Comparison of ENCODE assay signal across 25 cellular contexts in genomic region chr14:49944501-49944900, GRCh38. TPM values are rescaled to one million over a fixed set of nuclear protein-coding genes. Genes with fewer than 3 reads are reported as not detected.
A peak's percentile ranks its signal among the peaks of the same experiment; 100 is the strongest.
DNase-seq lines count a peak whose midpoint lies in the region; ATAC-seq and TF ChIP-seq lines count a peak whose summit lies in the region.
"Had no signal": no experiment of that assay in that cellular context is flagged by ENCODE, and none has a peak within 500 bp of the region (broad histone marks: within the 10 kb centered on the region; RNA-seq: fewer than 3 reads in every experiment).

No MANE protein-coding gene starts in this region.

- H2AFZ ChIP-seq in mesenchymal stem cell (ENCODE audit: low read depth, low read length) = no peak overlapping the region
- H2AFZ ChIP-seq: GM23338, PC-9 had no signal

- no peak overlapping the region for H3K4me2 ChIP-seq in mesenchymal stem cell (ENCODE audit: low read length, poor library complexity, severe bottlenecking)
- H3K4me2 ChIP-seq: GM23338, PC-9 had no signal

- H3K14ac ChIP-seq in mesenchymal stem cell (ENCODE audit: low read length in 2 of 2) = no peak overlapping the region

- H3K4me3 ChIP-seq in CD4-positive, CD25-positive, alpha-beta regulatory T cell (ENCODE audit: low read depth, low read length) = no peak overlapping the region
- H3K4me3 ChIP-seq in mesenchymal stem cell (ENCODE audit: insufficient read depth in 1 of 2, low read depth in 1 of 2, low read length in 2 of 2) (no peak overlapping the region), thyroid gland (replicated peaks in 1 of 3) (no peak overlapping the region)
- H3K4me3 ChIP-seq: GM23338, MG63, PC-9, SJSA1 had no signal

- no peak overlapping the region for H4K8ac ChIP-seq in mesenchymal stem cell (ENCODE audit: low read length)

- no peaks in the 10 kb centered on the region for H3K27me3 ChIP-seq in CD4-positive, CD25-positive, alpha-beta regulatory T cell (ENCODE audit: control insufficient read depth, insufficient read depth, low read length)
- no peaks in the 10 kb centered on the region for H3K27me3 ChIP-seq in mesenchymal stem cell (ENCODE audit: control insufficient read depth in 1 of 2, insufficient read depth in 1 of 2, low read length in 2 of 2)
- no peaks in the 10 kb centered on the region for H3K27me3 ChIP-seq in thyroid gland
- H3K27me3 ChIP-seq: MG63, SJSA1 had no signal

- H2BK120ac ChIP-seq in mesenchymal stem cell (ENCODE audit: low read depth, low read length) = no peak overlapping the region

- DNase-seq in activated CD8-positive, alpha-beta memory T cell treated with anti-CD3 and anti-CD28 coated beads for 24 hours = peak; percentile 30
- no peak for DNase-seq in activated CD8-positive, alpha-beta memory T cell treated with anti-CD3 and anti-CD28 coated beads, Interleukin-2, amount 50 U/mL, for 48 hours
- no peak for DNase-seq in CD4-positive, CD25-positive, alpha-beta regulatory T cell
- DNase-seq in T-helper 17 cell (no peak), mesenchymal stem cell (no peak), putamen (ENCODE audit: low spot score) (no peak), thyroid gland (no peak)
- DNase-seq: 8988T, ACHN, COR-L47, DMS53, H9, HFFc6, KG1, MG63, NCI-H1105 treated with DMSO at 0.1 percent for 48 hours, NCI-H146, NCI-H1930, NCI-H526, PC-9, Right ventricle myocardium superior, RPMI8226 had no signal

- H3K9me3 ChIP-seq in CD4-positive, CD25-positive, alpha-beta regulatory T cell (ENCODE audit: control insufficient read depth in 2 of 2, low read length in 2 of 2) = peaks cover 0 to 2% of the 10 kb centered on the region in 2 experiments
- H3K9me3 ChIP-seq in T-helper 17 cell (ENCODE audit: control insufficient read depth, low read length, poor library complexity, severe bottlenecking) (no peaks in the 10 kb centered on the region), mesenchymal stem cell (ENCODE audit: control insufficient read depth, low read length) (no peaks in the 10 kb centered on the region), thyroid gland (no peaks in the 10 kb centered on the region)
- H3K9me3 ChIP-seq: MG63, SJSA1 had no signal

- H3K79me1 ChIP-seq in mesenchymal stem cell (replicated peaks; ENCODE audit: low read length, poor library complexity, severe bottlenecking) = no peaks in the 10 kb centered on the region

- no peak overlapping the region for H4K91ac ChIP-seq in mesenchymal stem cell (ENCODE audit: low read length)

- intact Hi-C loops in thyroid gland (cut with DNase I) = no loop called here

- peak overlapping the region in 1 of 2 experiments; percentile 12 for H3K18ac ChIP-seq in mesenchymal stem cell (ENCODE audit: low read depth in 1 of 2, low read length in 2 of 2)

- H3K4me1 Mint-ChIP-seq in CD4-positive, CD25-positive, alpha-beta regulatory T cell = peaks cover 47 to 90% (median 66%) of the 10 kb centered on the region in 4 donors
- H3K4me1 Mint-ChIP-seq in T-helper 17 cell = peaks cover 52% of the 10 kb centered on the region
- H3K4me1 Mint-ChIP-seq: H9 had no signal

- no peak for TF ChIP-seq POLR2A in thyroid gland (IDR thresholded peaks at IDR 0.05)

- no peak for ATAC-seq in CD4-positive, CD25-positive, alpha-beta regulatory T cell (ENCODE audit: low read depth in 2 of 2)
- ATAC-seq in T-helper 17 cell (no peak), GM18519 (IDR thresholded peaks at IDR 0.05; ENCODE audit: low FRiP score, unreplicated experiment) (no peak)
- ATAC-seq: GM23338 had no signal

- H3K27ac ChIP-seq in CD4-positive, CD25-positive, alpha-beta regulatory T cell (ENCODE audit: insufficient read depth, low read length, poor library complexity, severe bottlenecking) = no peak overlapping the region
- H3K27ac ChIP-seq in mesenchymal stem cell (ENCODE audit: low read length, poor library complexity, severe bottlenecking) = no peak overlapping the region
- H3K27ac ChIP-seq in thyroid gland = no peak overlapping the region
- H3K27ac ChIP-seq: PC-9, SJSA1 had no signal

- 93% methylated on average over 1 of the region's 1 CpG for WGBS in mesenchymal stem cell
- 82 to 100% methylated on average over 1 of the region's 1 CpG for WGBS in thyroid gland, 2 donors

- H3K4ac ChIP-seq in mesenchymal stem cell (ENCODE audit: low read depth in 1 of 2, low read length in 2 of 2) = peak overlapping the region in 1 of 2 experiments; percentile 73

- peak overlapping the region in 1 of 2 experiments; percentile 18 for H2BK12ac ChIP-seq in mesenchymal stem cell (ENCODE audit: low read length in 2 of 2)

- no peak overlapping the region for H3K23ac ChIP-seq in mesenchymal stem cell (ENCODE audit: low read length in 2 of 2)

- peak overlapping the region in 2 of 3 donors; percentile 57 to 95 for H3K27ac Mint-ChIP-seq in CD4-positive, CD25-positive, alpha-beta regulatory T cell
- H3K27ac Mint-ChIP-seq in T-helper 17 cell = peak overlapping the region; percentile 98
- H3K27ac Mint-ChIP-seq: GM23338, H9, HFFc6 had no signal

- peak overlapping the region; percentile 36 for H2AK5ac ChIP-seq in mesenchymal stem cell (ENCODE audit: low read length, severe bottlenecking)

- no peak overlapping the region for H3K9ac ChIP-seq in mesenchymal stem cell (ENCODE audit: low read length)

- peaks cover 0 to 12% (median under 1%) of the 10 kb centered on the region in 7 donors for H3K9me3 Mint-ChIP-seq in CD4-positive, CD25-positive, alpha-beta regulatory T cell
- H3K9me3 Mint-ChIP-seq: HFFc6 had no signal

- no peaks in the 10 kb centered on the region for H3K36me3 ChIP-seq in CD4-positive, CD25-positive, alpha-beta regulatory T cell (ENCODE audit: control insufficient read depth, insufficient read depth, low read length)
- no peaks in the 10 kb centered on the region for H3K36me3 ChIP-seq in mesenchymal stem cell (ENCODE audit: control insufficient read depth in 1 of 2, insufficient read depth in 2 of 2, low read depth in 1 of 2, low read length in 2 of 2)
- H3K36me3 ChIP-seq in thyroid gland = no peaks in the 10 kb centered on the region
- H3K36me3 ChIP-seq: MG63, SJSA1 had no signal

- H3K4me1 ChIP-seq in CD4-positive, CD25-positive, alpha-beta regulatory T cell (ENCODE audit: control insufficient read depth, insufficient read depth, low read length, poor library complexity, severe bottlenecking) = peaks cover 51% of the 10 kb centered on the region
- H3K4me1 ChIP-seq in mesenchymal stem cell (ENCODE audit: control insufficient read depth, insufficient read depth, low read depth, low read length) (peaks cover 3% of the 10 kb centered on the region), thyroid gland (peaks cover 19 to 22% of the 10 kb centered on the region in 2 donors)

- no peaks in the 10 kb centered on the region for H3K27me3 Mint-ChIP-seq in CD4-positive, CD25-positive, alpha-beta regulatory T cell
- H3K27me3 Mint-ChIP-seq in T-helper 17 cell = no peaks in the 10 kb centered on the region

- no peak overlapping the region for H3K4me3 Mint-ChIP-seq in CD4-positive, CD25-positive, alpha-beta regulatory T cell
- peak overlapping the region; percentile 62 for H3K4me3 Mint-ChIP-seq in T-helper 17 cell
- H3K4me3 Mint-ChIP-seq: GM23338, H9, HFFc6 had no signal

- no peak overlapping the region for H2BK5ac ChIP-seq in mesenchymal stem cell (ENCODE audit: low read depth, low read length, poor library complexity, severe bottlenecking)

- H2BK15ac ChIP-seq in mesenchymal stem cell (ENCODE audit: low read depth, poor library complexity, severe bottlenecking) = no peak overlapping the region

- TF ChIP-seq CTCF in thyroid gland (IDR thresholded peaks at IDR 0.05) = no peak

- H3K36me3 Mint-ChIP-seq in CD4-positive, CD25-positive, alpha-beta regulatory T cell = peaks cover 8% of the 10 kb centered on the region
- H3K36me3 Mint-ChIP-seq in T-helper 17 cell (ENCODE audit: low read depth) = peaks cover 3% of the 10 kb centered on the region

RNA-seq across cellular contexts. Expression of gene ARF6, which starts 51.6 kb away (rescaled TPM):
- 94.6 TPM for total RNA-seq in CD4-positive, CD25-positive, alpha-beta regulatory T cell
- polyA plus RNA-seq in CD4-positive, CD25-positive, alpha-beta regulatory T cell = 100 to 1,000 TPM; 148 to 171 (median 153) TPM
- total RNA-seq in T-helper 17 cell (10 to 100 TPM; 95.2 to 98.5 TPM), thyroid gland (10 to 100 TPM; 35.6 to 59.4 (median 48.5) TPM)
- 48.0 TPM for polyA plus RNA-seq in mesenchymal stem cell (2013, experiment 1 of 2)
- 49.0 TPM for polyA plus RNA-seq in mesenchymal stem cell (2013, experiment 2 of 2)
